ENCODE assay signal across 22 cellular contexts in genomic region chr7:44321796-44322195, GRCh38. TPM values are rescaled to one million over a fixed set of nuclear protein-coding genes. Genes with fewer than 3 reads are reported as not detected.
"Had no signal": no experiment of that assay in that cellular context is flagged by ENCODE, and none has a peak within 500 bp of the region (broad histone marks: within the 10 kb centered on the region; RNA-seq: fewer than 3 reads in every experiment).

No MANE protein-coding gene starts in this region.

- H3K27ac Mint-ChIP-seq: activated B cell treated with CpG ODN at 0.5 μM for 24 hours; activated CD4-positive, alpha-beta memory T cell treated with anti-CD3 and anti-CD28 coated beads, Interleukin-2, amount 10 ng/mL, durations not matched to agents 7 days and 5 days; activated CD8-positive, alpha-beta memory T cell treated with anti-CD3 and anti-CD28 coated beads, Interleukin-2, amount 10 ng/mL, durations not matched to agents 7 days and 5 days; activated naive CD4-positive, alpha-beta T cell treated with anti-CD3 and anti-CD28 coated beads, Interleukin-2, amount 50 U/mL, for 24 hours; activated T-cell treated with anti-CD3 and anti-CD28 coated beads, Interleukin-2, amount 50 U/mL, for 24 hours; activated T-helper 2 cell treated with anti-CD3 and anti-CD28 coated beads, Interferon-gamma antibody, Interleukin-2, Interleukin-4, amounts not matched to agents 10 μg/mL and 5 μg/mL and 100 μg/mL, durations not matched to agents 14 hours and 24 hours and 36 hours; effector memory CD8-positive, alpha-beta T cell; neural progenitor cell; T-cell had no signal

- H3K9me3 ChIP-seq: adrenal gland, mucosa of descending colon, ovary had no signal

- H3K4me3 ChIP-seq: adrenal gland, mucosa of descending colon, neural progenitor cell, ovary, SK-N-MC had no signal

- ATAC-seq: activated CD8-positive, alpha-beta memory T cell treated with anti-CD3 and anti-CD28 coated beads, Interleukin-2, amount 10 ng/mL, durations not matched to agents 7 days and 5 days; effector memory CD8-positive, alpha-beta T cell; mucosa of descending colon; T-cell had no signal

- DNase-seq: activated B cell treated with CpG ODN at 0.5 μM for 24 hours; activated CD4-positive, alpha-beta memory T cell treated with anti-CD3 and anti-CD28 coated beads, Interleukin-2, amount 10 ng/mL, durations not matched to agents 7 days and 5 days; activated CD4-positive, alpha-beta T cell treated with anti-CD3 and anti-CD28 coated beads for 48 hours; activated CD8-positive, alpha-beta memory T cell treated with anti-CD3 and anti-CD28 coated beads, Interleukin-2, amount 10 ng/mL, durations not matched to agents 7 days and 5 days; activated T-cell treated with anti-CD3 and anti-CD28 coated beads, Interleukin-2, amount 50 U/mL, for 24 hours; effector memory CD8-positive, alpha-beta T cell; foreskin fibroblast; kidney; mucosa of descending colon; naive B cell; ovary; stimulated activated CD4-positive, alpha-beta T cell treated with anti-CD3 and anti-CD28 coated beads, Interleukin-12 subunit alpha, Interleukin-12 subunit beta, amount 100 ng/mL, for 4 hours; stimulated activated CD4-positive, alpha-beta T cell treated with anti-CD3 and anti-CD28 coated beads, Interleukin-1b, Interleukin-23, amount 100 ng/mL, for 48 hours; stimulated activated CD8-positive, alpha-beta memory T cell treated with anti-CD3 and anti-CD28 coated beads, Interleukin-4, amount 100 ng/mL, for 48 hours; stimulated activated naive CD4-positive, alpha-beta T cell; T-cell had no signal

- H3K27me3 ChIP-seq: ovary had no signal

- H3K36me3 Mint-ChIP-seq: activated CD8-positive, alpha-beta memory T cell treated with anti-CD3 and anti-CD28 coated beads, Interleukin-2, amount 10 ng/mL, durations not matched to agents 7 days and 5 days; activated naive CD4-positive, alpha-beta T cell treated with anti-CD3 and anti-CD28 coated beads, Interleukin-2, amount 50 U/mL, for 24 hours; neural progenitor cell; T-cell had no signal

- H3K27ac ChIP-seq: neural progenitor cell, ovary, SK-N-MC had no signal

- H3K4me1 ChIP-seq: adrenal gland had no signal

- H3K4me3 Mint-ChIP-seq: activated B cell treated with CpG ODN at 0.5 μM for 24 hours; activated CD4-positive, alpha-beta memory T cell treated with anti-CD3 and anti-CD28 coated beads, Interleukin-2, amount 10 ng/mL, durations not matched to agents 7 days and 5 days; activated CD8-positive, alpha-beta memory T cell treated with anti-CD3 and anti-CD28 coated beads, Interleukin-2, amount 10 ng/mL, durations not matched to agents 7 days and 5 days; activated naive CD4-positive, alpha-beta T cell treated with anti-CD3 and anti-CD28 coated beads, Interleukin-2, amount 50 U/mL, for 24 hours; activated T-cell treated with anti-CD3 and anti-CD28 coated beads, Interleukin-2, amount 50 U/mL, for 24 hours; effector memory CD8-positive, alpha-beta T cell; neural progenitor cell; T-cell had no signal

- H3K9me3 Mint-ChIP-seq: activated B cell treated with CpG ODN at 0.5 μM for 24 hours; activated CD4-positive, alpha-beta memory T cell treated with anti-CD3 and anti-CD28 coated beads, Interleukin-2, amount 10 ng/mL, durations not matched to agents 7 days and 5 days; activated naive CD4-positive, alpha-beta T cell treated with anti-CD3 and anti-CD28 coated beads, Interleukin-2, amount 50 U/mL, for 24 hours; activated T-cell treated with anti-CD3 and anti-CD28 coated beads, Interleukin-2, amount 50 U/mL, for 24 hours; activated T-helper 2 cell treated with anti-CD3 and anti-CD28 coated beads, Interferon-gamma antibody, Interleukin-2, Interleukin-4, amounts not matched to agents 10 μg/mL and 5 μg/mL and 100 μg/mL, durations not matched to agents 14 hours and 24 hours and 36 hours; effector memory CD8-positive, alpha-beta T cell; T-cell had no signal

- H3K36me3 ChIP-seq: adrenal gland, neural progenitor cell, ovary had no signal

RNA-seq across cellular contexts. Expression of gene CAMK2B, which starts 3.6 kb away (rescaled TPM):
- total RNA-seq: bronchial epithelial cell had no signal
